In the genomic region with DNA sequence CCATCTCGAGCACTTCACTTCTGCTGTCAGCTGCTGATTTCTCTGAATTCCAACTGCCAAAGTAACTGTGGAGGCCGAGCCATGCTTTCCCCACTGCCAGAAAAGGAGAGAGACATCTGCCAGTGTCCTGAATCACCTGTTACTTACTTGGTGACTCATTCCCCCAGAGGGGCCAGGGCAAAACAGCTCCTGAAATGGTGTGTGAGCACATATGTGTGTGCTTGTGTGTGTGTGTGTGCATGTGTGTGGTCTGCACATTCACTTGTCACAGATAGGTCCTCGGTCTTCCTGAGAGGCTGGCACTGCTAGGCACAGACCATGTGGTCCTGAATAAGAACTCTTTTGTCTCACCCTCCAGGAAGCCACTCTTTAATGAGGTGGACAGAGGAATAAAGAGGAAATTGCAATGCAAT, we compare ENCODE assay signal across 10 cellular contexts.
DNase-seq lines count a peak whose midpoint lies in the region; ATAC-seq, FAIRE-seq and TF ChIP-seq lines count a peak whose summit lies in the region.
"Had no signal": no experiment of that assay in that cellular context is flagged by ENCODE, and none has a peak within 500 bp of the region (broad histone marks: within the 10 kb centered on the region; RNA-seq: fewer than 3 reads in every experiment).

No MANE protein-coding gene starts in this region.

- TF ChIP-seq CTCF in Calu3 (IDR thresholded peaks at IDR 0.05; ENCODE audit: unreplicated experiment) (no peak), epithelial cell of esophagus (IDR thresholded peaks at IDR 0.05; ENCODE audit: insufficient read depth, low read depth, low read length, missing control alignments) (no peak), kidney (IDR thresholded peaks at IDR 0.05; ENCODE audit: borderline replicate concordance, extremely low read depth, insufficient read depth) (no peak)

- no peaks in the 10 kb centered on the region for H3K9me3 Mint-ChIP-seq in Calu3 (ENCODE audit: low read depth, unreplicated experiment)
- peaks cover 2 to 10% (median 5%) of the 10 kb centered on the region in 6 donors for H3K9me3 Mint-ChIP-seq in immature natural killer cell
- H3K9me3 Mint-ChIP-seq: activated T-helper 17 cell treated with anti-CD3 and anti-CD28 coated beads, Interleukin-2, amount 50 U/mL, for 72 hours; T-helper 2 cell treated with Interferon-gamma antibody and Interleukin-4, amounts not matched to agents 5 μg/mL and 100 μg/mL, for 36 hours had no signal

- no TSS peak for BruUV-seq in Calu3 (replicated peaks; lab: Mats Ljungman, UMichigan)

- FAIRE-seq in kidney (lab: Jason Lieb, UNC): no peak

- H3K27ac Mint-ChIP-seq in Calu3 (ENCODE audit: unreplicated experiment): peak overlapping the region; percentile 96
- H3K27ac Mint-ChIP-seq in immature natural killer cell: no peak overlapping the region
- H3K27ac Mint-ChIP-seq: activated T-helper 17 cell treated with anti-CD3 and anti-CD28 coated beads, Interleukin-2, amount 50 U/mL, for 72 hours; T-helper 2 cell treated with Interferon-gamma antibody and Interleukin-4, amounts not matched to agents 5 μg/mL and 100 μg/mL, for 36 hours had no signal

- no peak for ATAC-seq in HG02884 (IDR thresholded peaks at IDR 0.05; ENCODE audit: unreplicated experiment)
- ATAC-seq: activated T-helper 17 cell treated with anti-CD3 and anti-CD28 coated beads, Interleukin-2, amount 50 U/mL, for 72 hours had no signal

- H3K36me3 Mint-ChIP-seq in Calu3 (ENCODE audit: insufficient read depth, unreplicated experiment) (no peaks in the 10 kb centered on the region), immature natural killer cell (peaks cover 0 to 3% (median 0%) of the 10 kb centered on the region in 3 donors)

- CTCF ChIA-PET in Calu3 (lab: Charles Lee): no interaction called here

- no peak overlapping the region for H3K4me3 ChIP-seq in epithelial cell of esophagus (ENCODE audit: low read length)
- no peak overlapping the region for H3K4me3 ChIP-seq in kidney (ENCODE audit: low read length in 2 of 2)

- intact Hi-C loops in Calu3 (cut with micrococcal nuclease; ENCODE audit: unreplicated experiment) (no loop called here), kidney (cut with DNase I) (no loop called here)

- no peaks in the 10 kb centered on the region for H3K36me3 ChIP-seq in kidney (ENCODE audit: control insufficient read depth in 1 of 2, insufficient read depth in 2 of 2, low read length in 2 of 2)

- no peak overlapping the region for H3K4me3 Mint-ChIP-seq in Calu3 (ENCODE audit: low read depth, unreplicated experiment)
- no peak overlapping the region for H3K4me3 Mint-ChIP-seq in immature natural killer cell
- H3K4me3 Mint-ChIP-seq: activated T-helper 17 cell treated with anti-CD3 and anti-CD28 coated beads, Interleukin-2, amount 50 U/mL, for 72 hours; T-helper 2 cell treated with Interferon-gamma antibody and Interleukin-4, amounts not matched to agents 5 μg/mL and 100 μg/mL, for 36 hours had no signal

- H3K4me1 Mint-ChIP-seq in Calu3 (ENCODE audit: low read depth, unreplicated experiment) (peaks cover 34% of the 10 kb centered on the region), immature natural killer cell (no peaks in the 10 kb centered on the region)
- H3K4me1 Mint-ChIP-seq: activated T-helper 17 cell treated with anti-CD3 and anti-CD28 coated beads, Interleukin-2, amount 50 U/mL, for 72 hours had no signal

- DNase-seq in Calu3 (peak; percentile 47), NCI-H69 (lab: John Stamatoyannopoulos, UW) (peak; percentile 14), epithelial cell of esophagus (ENCODE audit: low read depth) (peak; percentile 82), mucosa of gallbladder (ENCODE audit: low spot score) (peak; percentile 56), DMS153 (lab: John Stamatoyannopoulos, UW) (no peak), immature natural killer cell (no peak), kidney (no peak)

- no peaks in the 10 kb centered on the region for H3K9me3 ChIP-seq in kidney (ENCODE audit: control insufficient read depth in 1 of 2, low read length in 2 of 2)

- no peaks in the 10 kb centered on the region for H3K4me1 ChIP-seq in kidney (ENCODE audit: control insufficient read depth in 1 of 2, insufficient read depth in 1 of 2, low read depth in 1 of 2, low read length in 2 of 2)

- H3K27me3 Mint-ChIP-seq in Calu3 (ENCODE audit: unreplicated experiment): no peaks in the 10 kb centered on the region
- peaks cover 0 to 1% (median 0%) of the 10 kb centered on the region in 3 donors for H3K27me3 Mint-ChIP-seq in immature natural killer cell (ENCODE audit: low read depth in 3 of 3)
- H3K27me3 Mint-ChIP-seq: activated T-helper 17 cell treated with anti-CD3 and anti-CD28 coated beads, Interleukin-2, amount 50 U/mL, for 72 hours had no signal

- no peak overlapping the region for H3K27ac ChIP-seq in kidney (ENCODE audit: low read depth in 2 of 2, low read length in 2 of 2)

- H3K9ac ChIP-seq in kidney (ENCODE audit: low read length in 2 of 2): no peak overlapping the region

Comparison
In these comparisons a context has a peak if more than half of its experiments do, and no peak if none do; other contexts are left out.
1. DNase-seq: peak in Calu3 (single experiment), NCI-H69 (single experiment), epithelial cell of esophagus (single experiment) and mucosa of gallbladder (single experiment); none in DMS153 (single experiment), immature natural killer cell (0 of 3) and kidney (single experiment).